ENCODE assay signal across 23 cellular contexts in the genomic region with DNA sequence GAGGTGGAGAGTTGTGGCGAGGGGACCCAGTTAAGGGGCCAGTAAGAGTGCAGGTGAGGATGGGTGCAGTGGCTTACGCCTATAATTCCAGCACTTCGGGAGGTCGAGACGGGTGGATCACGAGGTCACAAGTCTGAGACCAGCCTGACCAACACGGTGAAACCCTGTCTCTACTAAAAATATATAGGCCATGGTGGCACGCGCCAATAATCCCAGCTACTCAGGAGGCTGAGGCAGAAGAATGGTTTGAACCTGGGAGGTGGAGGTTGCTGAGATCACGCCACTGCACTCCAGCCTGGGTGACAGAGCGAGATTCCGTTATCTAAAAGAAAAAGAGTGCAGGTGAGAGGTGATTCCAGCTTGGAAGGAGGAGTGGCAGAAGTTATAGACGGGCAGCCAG. TPM values are rescaled to one million over a fixed set of nuclear protein-coding genes. Genes with fewer than 3 reads are reported as not detected.
"Had no signal": no experiment of that assay in that cellular context is flagged by ENCODE, and none has a peak within 500 bp of the region (broad histone marks: within the 10 kb centered on the region; RNA-seq: fewer than 3 reads in every experiment).

No MANE protein-coding gene starts in this region.

- H3K36me3 Mint-ChIP-seq: natural killer cell had no signal

- H3K9me3 ChIP-seq: colonic mucosa, gastrocnemius medialis, lower lobe of right lung, ovary, psoas muscle, sigmoid colon, testis, tibial artery had no signal

- H3K27ac Mint-ChIP-seq: dendritic cell treated with granulocyte-macrophage colony-stimulating factor and Interleukin-4, amounts not matched to agents 40 ng/mL and 50 ng/mL, for 4 days; stimulated activated memory B cell treated with anti-CD40 and anti-IgM and Interleukin-4, amounts not matched to agents 10 μg/mL and 1 μg/mL and 100 μg/mL, for 72 hours had no signal

- H3K27me3 ChIP-seq: colonic mucosa, gastrocnemius medialis, ovary, sigmoid colon, testis, tibial artery had no signal

- FAIRE-seq: endometrium had no signal

- ATAC-seq: gastrocnemius medialis; left ventricle myocardium superior; lower lobe of right lung; natural killer cell; right cardiac atrium; stimulated activated memory B cell treated with anti-CD40 and anti-IgM and Interleukin-4, amounts not matched to agents 10 μg/mL and 1 μg/mL and 100 μg/mL, for 72 hours; stimulated activated naive CD8-positive, alpha-beta T cell treated with anti-CD3 and anti-CD28 coated beads, Interleukin-15, Interleukin-2, amounts not matched to agents 100 U/mL and 50 U/mL, for 24 hours had no signal

- H3K27me3 Mint-ChIP-seq: dendritic cell treated with granulocyte-macrophage colony-stimulating factor and Interleukin-4, amounts not matched to agents 40 ng/mL and 50 ng/mL, for 4 days; stimulated activated memory B cell treated with anti-CD40 and anti-IgM and Interleukin-4, amounts not matched to agents 10 μg/mL and 1 μg/mL and 100 μg/mL, for 72 hours; type B pancreatic cell had no signal

- H3K4me1 Mint-ChIP-seq: natural killer cell; stimulated activated memory B cell treated with anti-CD40 and anti-IgM and Interleukin-4, amounts not matched to agents 10 μg/mL and 1 μg/mL and 100 μg/mL, for 72 hours had no signal

- H3K4me1 ChIP-seq: colonic mucosa, lower lobe of right lung, testis, tibial artery had no signal

- H3K4me3 ChIP-seq: colonic mucosa, gastrocnemius medialis, lower lobe of right lung, ovary, psoas muscle, sigmoid colon, testis, tibial artery had no signal

- H3K27ac ChIP-seq: colonic mucosa, gastrocnemius medialis, lower lobe of right lung, ovary, psoas muscle, sigmoid colon, testis, tibial artery had no signal

- H3K4me3 Mint-ChIP-seq: dendritic cell treated with granulocyte-macrophage colony-stimulating factor and Interleukin-4, amounts not matched to agents 40 ng/mL and 50 ng/mL, for 4 days; natural killer cell; stimulated activated memory B cell treated with anti-CD40 and anti-IgM and Interleukin-4, amounts not matched to agents 10 μg/mL and 1 μg/mL and 100 μg/mL, for 72 hours; type B pancreatic cell had no signal

- H3K9me3 Mint-ChIP-seq: dendritic cell treated with granulocyte-macrophage colony-stimulating factor and Interleukin-4, amounts not matched to agents 40 ng/mL and 50 ng/mL, for 4 days; natural killer cell; stimulated activated memory B cell treated with anti-CD40 and anti-IgM and Interleukin-4, amounts not matched to agents 10 μg/mL and 1 μg/mL and 100 μg/mL, for 72 hours; type B pancreatic cell had no signal

- H3K36me3 ChIP-seq: colonic mucosa, gastrocnemius medialis, lower lobe of right lung, ovary, sigmoid colon had no signal

- DNase-seq: colonic mucosa; effector CD8-positive, alpha-beta T cell; gastrocnemius medialis; left ventricle myocardium superior; lower lobe of right lung; natural killer cell; occipital lobe; ovary; posterior cingulate gyrus; psoas muscle; right cardiac atrium; stimulated activated CD4-positive, alpha-beta T cell treated with anti-CD3 and anti-CD28 coated beads, Interleukin-2, amount 100 ng/mL, for 24 hours; stimulated activated CD4-positive, alpha-beta T cell treated with anti-CD3 and anti-CD28 coated beads, Interleukin-4, amount 100 ng/mL, for 24 hours; stimulated activated naive CD8-positive, alpha-beta T cell treated with anti-CD3 and anti-CD28 coated beads, Interleukin-15, Interleukin-2, amounts not matched to agents 100 U/mL and 50 U/mL, for 24 hours; substantia nigra; testis; tibial artery had no signal

RNA-seq across cellular contexts. Expression of gene PPP1R3G, which starts 28.0 kb away (rescaled TPM):
- polyA plus RNA-seq: neural cell had no signal
